ENCODE assay signal across 10 cellular contexts in the genomic region with DNA sequence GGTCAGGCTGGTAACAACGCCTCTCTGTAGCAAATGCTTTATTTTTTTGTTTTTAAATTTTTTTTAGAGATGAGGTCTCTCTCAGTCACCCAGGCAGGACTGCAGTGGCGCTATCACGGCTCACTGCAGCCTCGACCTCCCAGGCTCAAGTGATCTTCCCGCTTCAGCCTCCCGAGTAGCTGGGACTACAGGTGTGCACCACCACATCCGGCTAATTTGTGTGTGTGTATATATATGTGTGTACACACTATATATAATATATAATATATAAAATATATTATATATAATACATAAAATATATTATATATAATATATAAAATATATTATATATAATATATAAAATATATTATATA. TPM values are rescaled to one million over a fixed set of nuclear protein-coding genes. Genes with fewer than 3 reads are reported as not detected.
DNase-seq lines count a peak whose midpoint lies in the region; ATAC-seq, FAIRE-seq and TF ChIP-seq lines count a peak whose summit lies in the region.
"Not testable (repeated sequence)": the region's sequence is repeated elsewhere in the genome, so short reads cannot be mapped to it uniquely, and the experiment has no call there.
"Had no signal": no experiment of that assay in that cellular context is flagged by ENCODE, and none has a peak within 500 bp of the region (broad histone marks: within the 10 kb centered on the region; RNA-seq: fewer than 3 reads in every experiment).

No MANE protein-coding gene starts in this region.

- H3K9ac ChIP-seq in GM12878 (ENCODE audit: control insufficient read depth, insufficient read depth, low read length) = not testable (repeated sequence)

- not testable (repeated sequence) for H3K36me3 Mint-ChIP-seq in HFFc6 (ENCODE audit: low read depth); naive thymus-derived CD4-positive, alpha-beta T cell; stimulated activated effector memory CD8-positive, alpha-beta T cell treated with anti-CD3 and anti-CD28 coated beads, Interleukin-12 subunit alpha, Interleukin-12 subunit beta, amount 100 ng/mL, for 72 hours

- H3K4me1 ChIP-seq in GM12878 (ENCODE audit: control insufficient read depth, insufficient read depth, low read length) = peaks cover 13% of the 10 kb centered on the region
- peaks cover 0 to 45% (median 34%) of the 10 kb centered on the region in 9 donors for H3K4me1 ChIP-seq in heart right ventricle
- H3K4me1 ChIP-seq in naive thymus-derived CD4-positive, alpha-beta T cell (ENCODE audit: control insufficient read depth in 2 of 2, insufficient read depth in 2 of 2, low read length in 2 of 2) = not testable (repeated sequence)

- intact Hi-C loops in GM12878 (cut with micrococcal nuclease; ENCODE audit: unreplicated experiment) = loop anchor here (2.0 to 5.0 kb wide), 3 partner anchors 214 to 428 kb away; no protein-coding TSS in a partner anchor
- intact Hi-C loops in heart right ventricle (cut with DNase I) = loop anchor here in 9 of 10 donors (1.0 to 10.0 kb wide), 9 partner anchors 126 to 516 kb away; a partner anchor contains a TSS
- intact Hi-C loops in naive thymus-derived CD4-positive, alpha-beta T cell (cut with micrococcal nuclease) = loop anchor here (1.0 to 2.0 kb wide), 3 partner anchors 220 to 430 kb away; a partner anchor contains a TSS

- POLR2A ChIA-PET in GM12878 (lab: Charles Lee); naive thymus-derived CD4-positive, alpha-beta T cell (lab: Charles Lee): not testable (repeated sequence)

- not testable (repeated sequence) for H3K79me2 ChIP-seq in GM12878 (ENCODE audit: control insufficient read depth, insufficient read depth, low read length)

- H3K4me2 ChIP-seq in GM12878 (ENCODE audit: control insufficient read depth, insufficient read depth) = peak overlapping the region; percentile 69; the same call in 1 of the 2 replicates

- not testable (repeated sequence) for TF ChIP-seq POLR2A in GM12878 (IDR thresholded peaks at IDR 0.05; ENCODE audit: low read depth, low read length)

- not testable (repeated sequence) for TF ChIP-seq RAD21 in GM12878 (IDR thresholded peaks at IDR 0.05; ENCODE audit: insufficient read depth, low read depth, low read length)

- H3K4me3 ChIP-seq in GM12878 = not testable (repeated sequence)
- H3K4me3 ChIP-seq in heart right ventricle = peak overlapping the region in 1 of 10 donors; percentile 44
- H3K4me3 ChIP-seq in naive thymus-derived CD4-positive, alpha-beta T cell (ENCODE audit: low read length) = peak overlapping the region; percentile 15

- not testable (repeated sequence) for TF ChIP-seq EP300 in GM12878 (IDR thresholded peaks at IDR 0.05; ENCODE audit: borderline replicate concordance in 1 of 2, control insufficient read depth in 1 of 2, low read depth in 2 of 2, low read length in 2 of 2)

- TF ChIP-seq CTCF in HFFc6 (IDR thresholded peaks at IDR 0.05); VCaP (conservative IDR thresholded peaks at IDR 0.05); GM12878 (IDR thresholded peaks at IDR 0.05 in 2 of 3, conservative IDR thresholded peaks at IDR 0.05 in 1 of 3; ENCODE audit: control insufficient read depth in 2 of 3, extremely low read depth in 1 of 3, insufficient read depth in 1 of 3, low read depth in 3 of 3, low read length in 3 of 3); heart right ventricle (IDR thresholded peaks at IDR 0.05): not testable (repeated sequence)

- ATAC-seq in GM12878; heart right ventricle; naive thymus-derived CD4-positive, alpha-beta T cell; stimulated activated effector memory CD8-positive, alpha-beta T cell treated with anti-CD3 and anti-CD28 coated beads, Interleukin-12 subunit alpha, Interleukin-12 subunit beta, amount 100 ng/mL, for 72 hours: not testable (repeated sequence)

- RAD21 ChIA-PET in GM12878 (lab: Charles Lee; ENCODE audit: unreplicated experiment) = interaction anchor here (1.5 to 3.5 kb wide), 3 partner anchors 129 to 429 kb away, joined by 7 to 70 read pairs (median 10); a partner anchor contains a TSS

- H3K9me3 ChIP-seq in GM12878 (replicated peaks; ENCODE audit: control insufficient read depth, insufficient read depth, low read length); heart right ventricle; naive thymus-derived CD4-positive, alpha-beta T cell (ENCODE audit: control insufficient read depth in 2 of 3, low read length in 3 of 3): not testable (repeated sequence)

- H3K27me3 Mint-ChIP-seq in HFFc6 (ENCODE audit: insufficient read depth) = peaks cover 19% of the 10 kb centered on the region
- H3K27me3 Mint-ChIP-seq in naive thymus-derived CD4-positive, alpha-beta T cell = peaks cover 7 to 44% (median 9%) of the 10 kb centered on the region in 5 donors

- H2AFZ ChIP-seq in GM12878 (ENCODE audit: control insufficient read depth, low read depth, low read length) = not testable (repeated sequence)

- H3K27me3 ChIP-seq in GM12878 (replicated peaks in 1 of 2; ENCODE audit: control insufficient read depth in 2 of 2, insufficient read depth in 2 of 2, low read length in 1 of 2); naive thymus-derived CD4-positive, alpha-beta T cell (ENCODE audit: control insufficient read depth in 2 of 2, insufficient read depth in 2 of 2, low read length in 2 of 2): not testable (repeated sequence)
- H3K27me3 ChIP-seq in heart right ventricle = peaks cover 0 to 14% (median 0%) of the 10 kb centered on the region in 7 donors

- FAIRE-seq in GM12878 (lab: Jason Lieb, UNC) = not testable (repeated sequence)

- H3K36me3 ChIP-seq in GM12878 (ENCODE audit: control insufficient read depth in 2 of 2, insufficient read depth in 2 of 2, low read length in 1 of 2); heart right ventricle; naive thymus-derived CD4-positive, alpha-beta T cell (ENCODE audit: control insufficient read depth in 2 of 3, insufficient read depth in 3 of 3, low read length in 3 of 3): not testable (repeated sequence)

- DNase-seq in HFFc6; GM12878 (ENCODE audit: low read depth, low spot score); heart right ventricle; naive thymus-derived CD4-positive, alpha-beta T cell; stimulated activated effector memory CD8-positive, alpha-beta T cell treated with anti-CD3 and anti-CD28 coated beads, Interleukin-12 subunit alpha, Interleukin-12 subunit beta, amount 100 ng/mL, for 72 hours (ENCODE audit: low spot score in 2 of 2): not testable (repeated sequence)
- peak; percentile 46 for DNase-seq in NCI-H69 (lab: John Stamatoyannopoulos, UW)

- BruUV-seq in GM12878 (replicated peaks; lab: Mats Ljungman, UMichigan) = not testable (repeated sequence)

- peak overlapping the region; percentile 86; the same call in 1 of the 2 replicates for H3K4me3 Mint-ChIP-seq in HFFc6
- H3K4me3 Mint-ChIP-seq in naive thymus-derived CD4-positive, alpha-beta T cell = peak overlapping the region in 5 of 10 donors; percentile 53 to 80 (median 70)
- H3K4me3 Mint-ChIP-seq in stimulated activated effector memory CD8-positive, alpha-beta T cell treated with anti-CD3 and anti-CD28 coated beads, Interleukin-12 subunit alpha, Interleukin-12 subunit beta, amount 100 ng/mL, for 72 hours = peak overlapping the region; percentile 53

- WGBS in GM12878 (ENCODE audit: insufficient coverage, insufficient replicate concordance, low lambda C conversion rate, missing lambda C conversion rate) = 93% methylated on average over 7 of the region's 7 CpGs
- WGBS in heart right ventricle, 2 donors = 77 to 87% methylated on average over 7 of the region's 7 CpGs

- not testable (repeated sequence) for H4K20me1 ChIP-seq in GM12878 (ENCODE audit: control insufficient read depth, insufficient read depth)

- not testable (repeated sequence) for H3K27ac Mint-ChIP-seq in HFFc6; naive thymus-derived CD4-positive, alpha-beta T cell; stimulated activated effector memory CD8-positive, alpha-beta T cell treated with anti-CD3 and anti-CD28 coated beads, Interleukin-12 subunit alpha, Interleukin-12 subunit beta, amount 100 ng/mL, for 72 hours

- H3K4me1 Mint-ChIP-seq in HFFc6 (ENCODE audit: low read depth) = peaks cover 23% of the 10 kb centered on the region
- peaks cover 0 to 28% (median 15%) of the 10 kb centered on the region in 7 donors for H3K4me1 Mint-ChIP-seq in naive thymus-derived CD4-positive, alpha-beta T cell
- H3K4me1 Mint-ChIP-seq in stimulated activated effector memory CD8-positive, alpha-beta T cell treated with anti-CD3 and anti-CD28 coated beads, Interleukin-12 subunit alpha, Interleukin-12 subunit beta, amount 100 ng/mL, for 72 hours = peaks cover 37% of the 10 kb centered on the region

- SMC1A ChIA-PET in GM12878 (lab: Charles Lee; ENCODE audit: uncharacterized antibody, unreplicated experiment) = interaction anchor here (8.5 kb wide), 1 partner anchor 129 kb away, joined by 121 read pairs; no protein-coding TSS in a partner anchor

- H3K9me3 Mint-ChIP-seq in HFFc6; naive thymus-derived CD4-positive, alpha-beta T cell; stimulated activated effector memory CD8-positive, alpha-beta T cell treated with anti-CD3 and anti-CD28 coated beads, Interleukin-12 subunit alpha, Interleukin-12 subunit beta, amount 100 ng/mL, for 72 hours: not testable (repeated sequence)

- in situ Hi-C loops in GM12878 (cut with MboI) = loop anchor here (10.0 kb wide), 1 partner anchor 276 kb away; a partner anchor contains a TSS

- CTCF ChIA-PET in GM12878 (lab: Yijun Ruan, JAX) = interaction anchor here (1.0 to 17.8 kb wide), 8 partner anchors 11 to 526 kb away, joined by 3 to 483 read pairs (median 16); a partner anchor contains a TSS
- CTCF ChIA-PET in naive thymus-derived CD4-positive, alpha-beta T cell (lab: Charles Lee) = interaction anchor here (2.0 kb wide), 2 partner anchors 129 to 429 kb away, joined by 4 to 14 read pairs; no protein-coding TSS in a partner anchor

- peak overlapping the region; percentile 75 for H3K27ac ChIP-seq in VCaP
- not testable (repeated sequence) for H3K27ac ChIP-seq in GM12878 (ENCODE audit: control insufficient read depth, insufficient read depth); naive thymus-derived CD4-positive, alpha-beta T cell (ENCODE audit: low read depth, low read length)
- peak overlapping the region in 9 of 10 donors; percentile 74 to 89 (median 82) for H3K27ac ChIP-seq in heart right ventricle

RNA-seq across cellular contexts. Expression of a gene that starts 7.0 kb away (rescaled TPM):
- 1 to 10 TPM in 5 of 6 experiments, under 1 TPM in 1; 0.59 to 2.3 (median 1.5) TPM for total RNA-seq in HFFc6 (2021; fragmentation: NEBNext Ultra II Directional; extraction: Animal tissue kit (Norgen Biotek cat#: 25700))
- 1.8 and 3.5 TPM in 2 replicates for total RNA-seq in GM12878 (2013; cell fraction: nucleolus; rRNA removed)
- total RNA-seq in GM12878 (2014; rRNA removed) (under 0.01 and 0.34 TPM in 2 replicates), GM12878 (2014; rRNA removed; fragmentation: Illumina TruSeq; extraction: Trizol) (0.05 and 0.13 TPM in 2 replicates), GM12878 (2021) (0.11 and 0.13 TPM in 2 replicates), heart right ventricle (1 to 10 TPM; 2.2 to 4.4 (median 3.2) TPM)
- polyA plus RNA-seq in GM12878 (2011; ENCODE audit: low read depth) = 0.33 TPM
- polyA plus RNA-seq in GM12878 (2011; rRNA removed) (0.17 and 0.35 TPM in 2 replicates), GM12878 (2014; fragmentation: Illumina TruSeq; extraction: Trizol) (0.10 and 0.12 TPM in 2 replicates), GM12878 (2014; fragmentation: Nextera tagmentation; extraction: Ambion mirVana) (not detected), GM12878 (2014; rRNA removed) (0.09 and 0.19 TPM in 2 replicates), GM12878 (2016; fragmentation: Nextera tagmentation; extraction: Ambion mirVana) (under 1 TPM; 0.08 to 0.12 TPM), heart right ventricle (1 to 10 TPM; 2.3 to 5.9 TPM)
- polyA plus RNA-seq in GM12878 (2011; cell fraction: cytosol; rRNA removed) = 0.27 and 0.37 TPM in 2 replicates
- polyA plus RNA-seq in GM12878 (2011; cell fraction: nucleus; rRNA removed) = 0.28 and 0.42 TPM in 2 replicates
- polyA plus RNA-seq in GM12878 (2012) = 0.34 and 0.45 TPM in 2 replicates
- polyA minus RNA-seq in GM12878 (2011; rRNA and poly(A)+ RNA removed) = 0.29 and 0.31 TPM in 2 replicates
- polyA minus RNA-seq in GM12878 (2011; cell fraction: cytosol; rRNA and poly(A)+ RNA removed) = not detected in 2 replicates
- 0.12 and 0.67 TPM in 2 replicates for polyA minus RNA-seq in GM12878 (2011; cell fraction: nucleus; rRNA and poly(A)+ RNA removed)
- total RNA-seq in naive thymus-derived CD4-positive, alpha-beta T cell = not detected
- polyA plus RNA-seq in naive thymus-derived CD4-positive, alpha-beta T cell = not detected
- total RNA-seq: activated CD4-positive, alpha-beta T cell treated with anti-CD3 and anti-CD28 coated beads, Interleukin-2, amount 10 ng/mL, durations not matched to agents 24 days and 14 days; Daoy; T-helper 2 cell treated with Interferon-gamma antibody and Interleukin-4, amounts not matched to agents 100 ng/mL and 5 ng/mL, for 36 hours had no signal
